In the genomic region with DNA sequence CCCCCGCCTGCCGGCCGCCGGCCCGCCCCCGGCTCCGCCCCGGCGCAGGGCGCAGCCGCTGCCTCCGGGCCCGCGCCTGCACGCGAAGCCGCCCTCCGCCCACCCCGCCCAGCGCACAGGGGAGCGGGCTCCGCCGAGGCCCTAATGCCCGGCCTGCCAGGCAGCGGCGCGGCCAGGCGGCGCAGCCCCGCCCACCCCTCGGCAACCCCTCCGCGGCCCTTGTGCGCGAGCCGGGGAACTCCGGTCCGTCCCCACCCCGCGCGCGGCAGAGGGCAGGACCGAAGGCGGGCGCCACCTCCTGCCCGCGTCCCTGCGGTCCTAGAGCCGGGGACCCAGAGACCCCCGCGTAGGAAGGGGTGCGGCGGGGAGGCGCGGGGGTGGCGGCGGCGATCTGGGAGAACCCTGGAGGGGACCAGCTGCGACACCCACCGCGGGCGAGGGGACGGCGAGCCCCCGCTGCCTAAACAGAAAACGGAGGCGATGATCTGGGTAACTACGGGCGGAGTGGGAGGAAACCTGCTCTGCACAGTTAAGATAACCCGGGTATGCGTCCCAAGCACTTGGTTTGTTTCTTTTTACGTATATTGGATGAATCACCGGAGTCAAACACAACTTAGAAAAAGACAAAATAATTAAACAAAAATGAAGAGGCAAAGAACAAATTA, we compare ENCODE assay signal across 8 cellular contexts. TPM values are rescaled to one million over a fixed set of nuclear protein-coding genes. Genes with fewer than 3 reads are reported as not detected.
DNase-seq lines count a peak whose midpoint lies in the region; ATAC-seq and TF ChIP-seq lines count a peak whose summit lies in the region.

No MANE protein-coding gene starts in this region.

- intact Hi-C loops in natural killer cell (cut with micrococcal nuclease): loop anchor here (1.0 to 5.0 kb wide), 3 partner anchors 79 to 965 kb away; partner anchors contain the start of genes LNX2, PAN3, POLR1D and RPL21

- peak overlapping the region; percentile 50 for H3K27ac ChIP-seq in DOHH2 (ENCODE audit: low read depth, low read length)
- H3K27ac ChIP-seq in fibroblast of lung (ENCODE audit: insufficient read depth, low read length): peak overlapping the region; percentile 89

- H3K36me3 ChIP-seq in DOHH2 (ENCODE audit: control insufficient read depth, low read length): no peaks in the 10 kb centered on the region
- no peaks in the 10 kb centered on the region for H3K36me3 ChIP-seq in fibroblast of lung (ENCODE audit: control insufficient read depth, insufficient read depth, low read length)

- no peaks in the 10 kb centered on the region for H3K9me2 ChIP-seq in DOHH2 (replicated peaks; ENCODE audit: control insufficient read depth, low read length)

- peak overlapping the region; percentile 91 for H3K27ac Mint-ChIP-seq in activated T-helper 17 cell treated with anti-CD3 and anti-CD28 coated beads, Interleukin-2, amount 50 U/mL, for 72 hours
- H3K27ac Mint-ChIP-seq in natural killer cell: peak overlapping the region; percentile 92 to 97

- H4K20me1 ChIP-seq in DOHH2 (ENCODE audit: control insufficient read depth, insufficient read depth, low read depth, low read length) (peaks cover 7% of the 10 kb centered on the region; the same call in 1 of the 2 replicates), fibroblast of lung (ENCODE audit: control insufficient read depth, extremely low read depth, insufficient read depth, low read length) (peaks cover 6% of the 10 kb centered on the region)

- peak; percentile 77 for DNase-seq in Jurkat, Clone E6-1 (ENCODE audit: low read depth, low spot score)
- DNase-seq in RPMI7951 (ENCODE audit: low read depth): peak; percentile 88
- peak; percentile 87 to 91 for DNase-seq in fibroblast of lung (ENCODE audit: low read depth in 2 of 2)
- peak; percentile 93 for DNase-seq in natural killer cell
- DNase-seq in stimulated activated naive CD4-positive, alpha-beta T cell (lab: John Stamatoyannopoulos, UW): peak; percentile 81 to 90 (median 83)

- H3K4me2 ChIP-seq in DOHH2 (ENCODE audit: low read length): peak overlapping the region; percentile 80
- peak overlapping the region; percentile 81 for H3K4me2 ChIP-seq in fibroblast of lung (ENCODE audit: extremely low read depth, insufficient read depth, low read length)

- H3K4me1 ChIP-seq in DOHH2 (ENCODE audit: control insufficient read depth, low read length): peaks cover 66% of the 10 kb centered on the region
- peaks cover 7% of the 10 kb centered on the region for H3K4me1 ChIP-seq in fibroblast of lung (ENCODE audit: control insufficient read depth, extremely low read depth, insufficient read depth, low read length)

- H3K79me2 ChIP-seq in DOHH2 (ENCODE audit: control insufficient read depth, low read length): peaks cover 40% of the 10 kb centered on the region
- peaks cover 35% of the 10 kb centered on the region for H3K79me2 ChIP-seq in fibroblast of lung (ENCODE audit: control insufficient read depth, insufficient read depth, low read length)

- peaks cover 31% of the 10 kb centered on the region for H3K36me3 Mint-ChIP-seq in activated T-helper 17 cell treated with anti-CD3 and anti-CD28 coated beads, Interleukin-2, amount 50 U/mL, for 72 hours (ENCODE audit: low read depth)
- H3K36me3 Mint-ChIP-seq in natural killer cell: no peaks in the 10 kb centered on the region

- peak overlapping the region; percentile 84 for H3K4me3 Mint-ChIP-seq in activated T-helper 17 cell treated with anti-CD3 and anti-CD28 coated beads, Interleukin-2, amount 50 U/mL, for 72 hours
- peak overlapping the region; percentile 94 for H3K4me3 Mint-ChIP-seq in natural killer cell

- peaks cover 40% of the 10 kb centered on the region for H3K4me1 Mint-ChIP-seq in activated T-helper 17 cell treated with anti-CD3 and anti-CD28 coated beads, Interleukin-2, amount 50 U/mL, for 72 hours
- H3K4me1 Mint-ChIP-seq in natural killer cell: peaks cover 36 to 43% of the 10 kb centered on the region in 2 donors

- peak overlapping the region; percentile 54 for H2AFZ ChIP-seq in fibroblast of lung (ENCODE audit: low read length)

- peak overlapping the region; percentile 82 for H3K9ac ChIP-seq in fibroblast of lung (ENCODE audit: insufficient read depth, low read length)

- peak; percentile 31 for TF ChIP-seq CTCF in DOHH2 (IDR thresholded peaks at IDR 0.05; ENCODE audit: low read depth, low read length, poor library complexity, severe bottlenecking)
- TF ChIP-seq CTCF in fibroblast of lung (conservative IDR thresholded peaks at IDR 0.05 in 1 of 2, IDR thresholded peaks at IDR 0.05 in 1 of 2; ENCODE audit: low read depth in 1 of 2, low read length in 2 of 2): no peak
- no peak for TF ChIP-seq CTCF in natural killer cell (IDR thresholded peaks at IDR 0.05)

- H3K9me3 ChIP-seq in DOHH2 (ENCODE audit: control insufficient read depth, insufficient read depth, low read length) (no peaks in the 10 kb centered on the region), fibroblast of lung (ENCODE audit: control insufficient read depth, insufficient read depth, low read depth, low read length) (no peaks in the 10 kb centered on the region)

- H3K4me3 ChIP-seq in DOHH2 (ENCODE audit: low read length) (peak overlapping the region; percentile 87), fibroblast of lung (replicated peaks in 1 of 4; ENCODE audit: control extremely low read depth in 1 of 4, insufficient read depth in 1 of 4, low read depth in 3 of 4, low read length in 4 of 4) (peak overlapping the region; percentile 62 to 77 (median 72))
- H3K4me3 ChIP-seq in Jurkat, Clone E6-1 (ENCODE audit: low read length): peak overlapping the region; percentile 67

- peaks cover 15% of the 10 kb centered on the region for H3F3A ChIP-seq in DOHH2 (ENCODE audit: control insufficient read depth, insufficient read depth)

- H3K9me3 Mint-ChIP-seq in activated T-helper 17 cell treated with anti-CD3 and anti-CD28 coated beads, Interleukin-2, amount 50 U/mL, for 72 hours: no peaks in the 10 kb centered on the region
- no peaks in the 10 kb centered on the region for H3K9me3 Mint-ChIP-seq in natural killer cell

- no peaks in the 10 kb centered on the region for H3K27me3 Mint-ChIP-seq in activated T-helper 17 cell treated with anti-CD3 and anti-CD28 coated beads, Interleukin-2, amount 50 U/mL, for 72 hours
- no peaks in the 10 kb centered on the region for H3K27me3 Mint-ChIP-seq in natural killer cell (ENCODE audit: low read depth in 2 of 2)

- ATAC-seq in GM21576 (IDR thresholded peaks at IDR 0.05; ENCODE audit: unreplicated experiment): peak; percentile 55
- ATAC-seq in activated T-helper 17 cell treated with anti-CD3 and anti-CD28 coated beads, Interleukin-2, amount 50 U/mL, for 72 hours (replicated peaks): peak; percentile 77
- ATAC-seq in natural killer cell: peak; percentile 86 to 97 (median 91)

- no peaks in the 10 kb centered on the region for H3K27me3 ChIP-seq in DOHH2 (ENCODE audit: control insufficient read depth, low read length)
- H3K27me3 ChIP-seq in fibroblast of lung (ENCODE audit: control insufficient read depth, insufficient read depth, low read length): no peaks in the 10 kb centered on the region

RNA-seq across cellular contexts. Expression of gene USP12, which starts 0.4 kb away (rescaled TPM):
- 14.1 TPM for polyA plus RNA-seq in Jurkat, Clone E6-1 (2012; ENCODE audit: insufficient read depth, insufficient read length)
- total RNA-seq in RPMI7951 (2014; rRNA removed; shearing (Covaris generic)): 13.5 and 16.6 TPM in 2 replicates
- 10 to 100 TPM; 65.6 to 77.2 TPM for total RNA-seq in activated T-helper 17 cell treated with anti-CD3 and anti-CD28 coated beads, Interleukin-2, amount 50 U/mL, for 72 hours
- total RNA-seq in fibroblast of lung: 23.6 and 36.3 TPM in 2 replicates
- 17.3 and 18.9 TPM in 2 replicates for polyA plus RNA-seq in fibroblast of lung
- 12.5 and 19.4 TPM in 2 replicates for polyA plus RNA-seq in fibroblast of lung (2012)
- polyA minus RNA-seq in fibroblast of lung (ENCODE audit: low replicate concordance): 1.8 and 2.3 TPM in 2 replicates
- 10 to 100 TPM; 44.3 to 55.3 (median 50.9) TPM for total RNA-seq in natural killer cell

Comparison
In these comparisons a context has a peak if more than half of its experiments do, and no peak if none do; other contexts are left out.
1. Peak in every context shown above with its lines: DNase-seq, ATAC-seq, H3K4me3 ChIP-seq and H3K27ac ChIP-seq.